Comparison of ENCODE assay signal across 1 cellular context in the genomic region with DNA sequence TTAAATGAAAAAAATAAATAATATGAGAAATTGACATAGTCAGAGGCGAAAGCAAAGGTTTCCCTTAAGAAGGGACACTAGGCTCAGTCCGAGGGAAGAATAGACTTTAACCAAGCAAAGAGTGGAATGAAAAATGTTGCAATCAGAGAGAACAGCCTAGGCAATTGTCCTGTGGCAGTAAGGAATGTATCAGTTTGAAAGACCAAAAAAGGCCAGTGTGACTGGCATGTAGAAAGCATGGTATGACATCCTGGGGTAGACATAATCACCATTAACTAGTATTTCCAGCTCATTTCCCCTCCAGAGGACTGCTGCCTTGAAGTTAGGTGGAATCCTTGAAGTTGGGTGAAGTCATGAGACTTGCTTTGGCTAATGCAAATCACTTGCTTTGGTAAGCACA.
TF ChIP-seq lines count a peak whose summit lies in the region.

No MANE protein-coding gene starts in this region.

TF ChIP-seq in HepG2, 621 proteins besides CTCF, POLR2A, EP300 and RAD21 (continued from another document):
- no peak for TF ChIP-seq ZNF646 (CRISPR knock-in tag; IDR thresholded peaks at IDR 0.05)
- no peak for TF ChIP-seq HDAC6 (IDR thresholded peaks at IDR 0.05; ENCODE audit: low read depth, low read length)
- no peak for TF ChIP-seq JUNB (CRISPR knock-in tag; IDR thresholded peaks at IDR 0.05; ENCODE audit: borderline replicate concordance)
- no peak for TF ChIP-seq GPN1 (CRISPR knock-in tag; IDR thresholded peaks at IDR 0.05; ENCODE audit: borderline replicate concordance)
- no peak for TF ChIP-seq SOX13 (IDR thresholded peaks at IDR 0.05)
- TF ChIP-seq SOX13 (CRISPR knock-in tag; conservative IDR thresholded peaks at IDR 0.05 in 1 of 2, IDR thresholded peaks at IDR 0.05 in 1 of 2) = peak in 1 of 2 experiments; percentile 79; a peak in 2 of 4 replicates
- no peak for TF ChIP-seq ZNF607 (CRISPR knock-in tag; IDR thresholded peaks at IDR 0.05; ENCODE audit: borderline replicate concordance)
- TF ChIP-seq, protein P1, sequence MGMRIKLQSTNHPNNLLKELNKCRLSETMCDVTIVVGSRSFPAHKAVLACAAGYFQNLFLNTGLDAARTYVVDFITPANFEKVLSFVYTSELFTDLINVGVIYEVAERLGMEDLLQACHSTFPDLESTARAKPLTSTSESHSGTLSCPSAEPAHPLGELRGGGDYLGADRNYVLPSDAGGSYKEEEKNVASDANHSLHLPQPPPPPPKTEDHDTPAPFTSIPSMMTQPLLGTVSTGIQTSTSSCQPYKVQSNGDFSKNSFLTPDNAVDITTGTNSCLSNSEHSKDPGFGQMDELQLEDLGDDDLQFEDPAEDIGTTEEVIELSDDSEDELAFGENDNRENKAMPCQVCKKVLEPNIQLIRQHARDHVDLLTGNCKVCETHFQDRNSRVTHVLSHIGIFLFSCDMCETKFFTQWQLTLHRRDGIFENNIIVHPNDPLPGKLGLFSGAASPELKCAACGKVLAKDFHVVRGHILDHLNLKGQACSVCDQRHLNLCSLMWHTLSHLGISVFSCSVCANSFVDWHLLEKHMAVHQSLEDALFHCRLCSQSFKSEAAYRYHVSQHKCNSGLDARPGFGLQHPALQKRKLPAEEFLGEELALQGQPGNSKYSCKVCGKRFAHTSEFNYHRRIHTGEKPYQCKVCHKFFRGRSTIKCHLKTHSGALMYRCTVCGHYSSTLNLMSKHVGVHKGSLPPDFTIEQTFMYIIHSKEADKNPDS (CRISPR knock-in tag; IDR thresholded peaks at IDR 0.05) = no peak
- no peak for TF ChIP-seq PHF8 (CRISPR knock-in tag; IDR thresholded peaks at IDR 0.05)
- no peak for TF ChIP-seq HOXA5 (CRISPR knock-in tag; IDR thresholded peaks at IDR 0.05)
- no peak for TF ChIP-seq KDM5B (CRISPR knock-in tag; IDR thresholded peaks at IDR 0.05; ENCODE audit: borderline replicate concordance)
- TF ChIP-seq BRD4 (CRISPR knock-in tag; IDR thresholded peaks at IDR 0.05) = no peak
- TF ChIP-seq ZNF782 (CRISPR knock-in tag; IDR thresholded peaks at IDR 0.05; ENCODE audit: borderline replicate concordance) = no peak
- TF ChIP-seq SRSF9 (IDR thresholded peaks at IDR 0.05; ENCODE audit: borderline replicate concordance, insufficient read depth, low read depth, low read length, poor library complexity, severe bottlenecking) = no peak
- no peak for TF ChIP-seq ZFP62 (CRISPR knock-in tag; IDR thresholded peaks at IDR 0.05)
- no peak for TF ChIP-seq TMF1 (CRISPR knock-in tag; IDR thresholded peaks at IDR 0.05; ENCODE audit: low read depth)
